ENCODE assay signal across 1 cellular context in genomic region chr16:522320-523096, GRCh38.
TF ChIP-seq lines count a peak whose summit lies in the region.

No MANE protein-coding gene starts in this region.

TF ChIP-seq in K562, 482 proteins besides CTCF, POLR2A, EP300 and RAD21:
- TF ChIP-seq XRCC5 (IDR thresholded peaks at IDR 0.05; ENCODE audit: low read depth, low read length), result no peak
- no peak for TF ChIP-seq ZNF57 (CRISPR knock-in tag; IDR thresholded peaks at IDR 0.05)
- no peak for TF ChIP-seq PHB2 (IDR thresholded peaks at IDR 0.05; ENCODE audit: low read depth)
- no peak for TF ChIP-seq CBX3 (IDR thresholded peaks at IDR 0.05; ENCODE audit: borderline replicate concordance in 1 of 2, low read length in 2 of 2)
- no peak for TF ChIP-seq ZNF280A (IDR thresholded peaks at IDR 0.05; ENCODE audit: low read depth, partially characterized antibody)
- no peak for TF ChIP-seq BACH1 (tag; IDR thresholded peaks at IDR 0.05)
- TF ChIP-seq NFIC (IDR thresholded peaks at IDR 0.05), result peak; percentile 57
- no peak for TF ChIP-seq MTA3 (IDR thresholded peaks at IDR 0.05; ENCODE audit: borderline replicate concordance)
